In genomic region chr6:147150303-147150702, GRCh38 we compare ENCODE assay signal across 15 cellular contexts. TPM values are rescaled to one million over a fixed set of nuclear protein-coding genes. Genes with fewer than 3 reads are reported as not detected.
DNase-seq lines count a peak whose midpoint lies in the region; ATAC-seq, FAIRE-seq and TF ChIP-seq lines count a peak whose summit lies in the region.
"Had no signal": no experiment of that assay in that cellular context is flagged by ENCODE, and none has a peak within 500 bp of the region (broad histone marks: within the 10 kb centered on the region; RNA-seq: fewer than 3 reads in every experiment).

No MANE protein-coding gene starts in this region.

- no peak for TF ChIP-seq CTCF in 22Rv1 (IDR thresholded peaks at IDR 0.05)
- no peak for TF ChIP-seq CTCF in colonic mucosa (IDR thresholded peaks at IDR 0.05)

- 14 to 62% (median 24%) methylated on average over 1 of the region's 1 CpG for WGBS in small intestine, 3 donors

- peak; percentile 94 for FAIRE-seq in small intestine (lab: Jason Lieb, UNC)
- no peak for FAIRE-seq in HTR-8/SVneo (lab: Jason Lieb, UNC)
- FAIRE-seq: H1 had no signal

- DNase-seq in colonic mucosa (no peak), left colon (no peak), small intestine (peak; percentile 88), NCI-H2227 (lab: John Stamatoyannopoulos, UW; ENCODE audit: unreplicated experiment) (no peak), nucleus accumbens (lab: John Stamatoyannopoulos, UW) (no peak), HTR-8/SVneo (ENCODE audit: insufficient read length, low spot score) (no peak)
- DNase-seq: 8988T; Calu3; CD8-positive, alpha-beta T cell; DMS79 treated with DMSO at 0.1 percent for 48 hours; GF-D8; H9 had no signal

- peak; percentile 90 for ATAC-seq in left colon
- ATAC-seq: CD8-positive, alpha-beta T cell had no signal

- H3K9me3 ChIP-seq in colonic mucosa (no peaks in the 10 kb centered on the region), small intestine (ENCODE audit: control insufficient read depth, low read depth) (no peaks in the 10 kb centered on the region)
- H3K9me3 ChIP-seq: BLaER1 treated with 17β-estradiol and CSF1 and Interleukin-3, amounts not matched to agents 10 nM and 100 nM had no signal

- H3K4me3 ChIP-seq in colonic mucosa (no peak overlapping the region), small intestine (ENCODE audit: low read depth in 1 of 2, low read length in 2 of 2) (no peak overlapping the region)
- H3K4me3 ChIP-seq: BLaER1 treated with 17β-estradiol and CSF1 and Interleukin-3, amounts not matched to agents 10 nM and 100 nM had no signal

- intact Hi-C loops in colonic mucosa (cut with DNase I) (no loop called here), left colon (cut with DNase I, micrococcal nuclease) (no loop called here)

- H3K27me3 ChIP-seq in colonic mucosa (no peaks in the 10 kb centered on the region), small intestine (ENCODE audit: control insufficient read depth in 2 of 2, insufficient read depth in 2 of 2, low read length in 2 of 2) (no peaks in the 10 kb centered on the region)
- H3K27me3 ChIP-seq: BLaER1 treated with 17β-estradiol and CSF1 and Interleukin-3, amounts not matched to agents 10 nM and 100 nM had no signal

- no peak overlapping the region for H3K9ac ChIP-seq in colonic mucosa (ENCODE audit: low read depth in 2 of 2, low read length in 2 of 2)
- H3K9ac ChIP-seq: BLaER1 treated with 17β-estradiol and CSF1 and Interleukin-3, amounts not matched to agents 10 nM and 100 nM had no signal

- H3K4me1 ChIP-seq in colonic mucosa (no peaks in the 10 kb centered on the region), small intestine (ENCODE audit: control insufficient read depth in 2 of 2, insufficient read depth in 1 of 2, low read depth in 1 of 2, low read length in 1 of 2) (peaks cover 0 to 3% of the 10 kb centered on the region in 2 donors)
- H3K4me1 ChIP-seq: BLaER1 treated with 17β-estradiol and CSF1 and Interleukin-3, amounts not matched to agents 10 nM and 100 nM had no signal

- H3K36me3 ChIP-seq in colonic mucosa (no peaks in the 10 kb centered on the region), small intestine (ENCODE audit: control insufficient read depth in 2 of 2, insufficient read depth in 2 of 2, low read length in 2 of 2) (no peaks in the 10 kb centered on the region)
- H3K36me3 ChIP-seq: BLaER1 treated with 17β-estradiol and CSF1 and Interleukin-3, amounts not matched to agents 10 nM and 100 nM had no signal

- H3K27ac ChIP-seq in 22Rv1 (peak overlapping the region; percentile 47), colonic mucosa (peak overlapping the region; percentile 52), small intestine (ENCODE audit: low read depth in 1 of 2, low read length in 1 of 2) (no peak overlapping the region)
- H3K27ac ChIP-seq: BLaER1 treated with 17β-estradiol and CSF1 and Interleukin-3, amounts not matched to agents 10 nM and 100 nM had no signal

RNA-seq across cellular contexts. Expression of gene STXBP5, which starts 53.9 kb away (rescaled TPM):
- total RNA-seq in colonic mucosa (10 to 100 TPM; 45.8 to 52.3 TPM), left colon (10 to 100 TPM; 58.0 to 86.1 TPM)
- 10 to 100 TPM; 10.8 to 25.0 (median 11.1) TPM for polyA plus RNA-seq in small intestine

Comparison
In these comparisons a context has a peak if more than half of its experiments do, and no peak if none do; other contexts are left out.
1. H3K27ac ChIP-seq: peak in 22Rv1 (single experiment) and colonic mucosa (single experiment); none in small intestine (0 of 2).